8 cellular contexts compared by ENCODE assay signal in the genomic region with DNA sequence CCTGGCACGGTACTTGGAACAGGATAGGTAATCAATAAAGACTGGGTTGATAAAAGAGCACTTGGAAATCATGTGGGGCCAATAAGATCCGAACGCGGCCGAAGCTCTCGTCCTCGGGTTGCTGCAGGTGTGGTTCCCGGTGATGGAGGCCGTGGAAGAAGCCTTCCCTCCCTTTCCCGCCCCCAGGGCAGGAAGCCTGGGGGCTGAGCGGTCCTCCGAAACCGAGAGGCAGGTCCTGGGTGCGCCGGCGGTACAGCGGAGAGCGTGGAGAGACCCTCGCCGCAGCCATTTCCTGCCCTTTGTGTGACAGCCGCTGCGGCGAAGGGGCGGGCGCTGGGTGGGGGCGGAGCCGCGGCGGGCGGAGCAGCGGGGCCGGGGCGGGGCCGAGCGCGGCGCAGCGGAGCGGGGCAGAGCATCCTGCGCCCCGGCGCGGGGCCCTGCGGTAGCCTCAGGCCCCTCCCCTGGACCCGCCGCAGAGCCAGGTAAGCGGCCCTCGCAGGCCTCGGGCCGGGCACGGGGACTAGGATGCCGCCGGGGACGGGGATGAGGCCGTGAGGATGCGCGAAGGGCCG. TPM values are rescaled to one million over a fixed set of nuclear protein-coding genes. Genes with fewer than 3 reads are reported as not detected.
DNase-seq lines count a peak whose midpoint lies in the region; ATAC-seq and TF ChIP-seq lines count a peak whose summit lies in the region.

A gene (plus strand): TSS at position 410 of the 572 bp plus-strand sequence. CDS start 19,239 bp downstream, outside the sequence.

- H3K4me1 ChIP-seq in gastroesophageal sphincter (peaks cover 0 to 21% (median 3%) of the 10 kb centered on the region in 3 donors), testis (no peaks in the 10 kb centered on the region)

- DNase-seq in DMS53 (lab: John Stamatoyannopoulos, UW) (peak; percentile 89), HT-29 (ENCODE audit: low spot score) (peak; percentile 40), RWPE1 (ENCODE audit: low spot score) (peak; percentile 74), occipital lobe (lab: John Stamatoyannopoulos, UW) (peak; percentile 65), testis (peak; percentile 59)
- peak; percentile 86 for DNase-seq in activated effector memory CD4-positive, alpha-beta T cell treated with Interleukin-2 at 50 U/mL for 16 hours

- ATAC-seq in GM21367 (IDR thresholded peaks at IDR 0.05; ENCODE audit: unreplicated experiment), result peak; percentile 77
- ATAC-seq in gastroesophageal sphincter, result peak; percentile 91

- POLR2A ChIA-PET in RWPE1 (lab: Yijun Ruan, JAX; ENCODE audit: low non-redundant PET), result no interaction called here

- TF ChIP-seq CTCF in RWPE1 (conservative IDR thresholded peaks at IDR 0.05; ENCODE audit: low read depth), result no peak
- no peak for TF ChIP-seq CTCF in gastroesophageal sphincter (IDR thresholded peaks at IDR 0.05)
- no peak for TF ChIP-seq CTCF in testis (IDR thresholded peaks at IDR 0.05)

- no peaks in the 10 kb centered on the region for H3K27me3 ChIP-seq in gastroesophageal sphincter
- H3K27me3 ChIP-seq in testis, result no peaks in the 10 kb centered on the region

- WGBS in gastroesophageal sphincter (ENCODE audit: low coverage in 1 of 2), 2 donors, result no CpG with 5 or more reads among the region's 58 CpGs
- 1 to 3% methylated on average over 6 to 25 of the region's 58 CpGs for WGBS in testis, 2 donors

- no peak within 1 kb of the TSS for H3K27ac ChIP-seq in RWPE1
- H3K27ac ChIP-seq in gastroesophageal sphincter, result peak within 1 kb of the TSS in 2 of 4 donors; percentile 28 to 58
- H3K27ac ChIP-seq in testis, result no peak within 1 kb of the TSS

- peak in 1 of 2 donors; percentile 17 for TF ChIP-seq POLR2A in gastroesophageal sphincter (IDR thresholded peaks at IDR 0.05)
- no peak for TF ChIP-seq POLR2A in testis (IDR thresholded peaks at IDR 0.05)

- no peak for TF ChIP-seq EP300 in gastroesophageal sphincter (IDR thresholded peaks at IDR 0.05)

- intact Hi-C loops in testis (cut with DNase I; ENCODE audit: low total_unique reads), result no loop called here

- CTCF ChIA-PET in RWPE1 (lab: Yijun Ruan, JAX), result interaction anchor here (0.6 to 1.2 kb wide), 2 partner anchors 15 to 77 kb away, joined by 3 to 4 read pairs; no protein-coding TSS in a partner anchor

- H3K9me3 ChIP-seq in gastroesophageal sphincter, result no peaks in the 10 kb centered on the region
- H3K9me3 ChIP-seq in testis, result no peaks in the 10 kb centered on the region

- H3K4me3 ChIP-seq in gastroesophageal sphincter, result peak within 1 kb of the TSS; percentile 85 to 87
- peak within 1 kb of the TSS; percentile 67 to 68 for H3K4me3 ChIP-seq in testis

- H3K36me3 ChIP-seq in gastroesophageal sphincter (no peaks in the 10 kb centered on the region), testis (ENCODE audit: low read depth, missing control alignments) (no peaks in the 10 kb centered on the region)

RNA-seq across cellular contexts. Expression of the gene that starts here (rescaled TPM):
- 14.8 and 14.9 TPM in 2 replicates for total RNA-seq in HT-29 (2014; rRNA removed; shearing (Covaris generic))
- total RNA-seq in gastroesophageal sphincter (10 to 100 TPM; 13.7 to 50.6 (median 23.1) TPM), occipital lobe (84.7 TPM), testis (10 to 100 TPM; 32.1 to 41.4 TPM)
- polyA plus RNA-seq in testis (ENCODE audit: insufficient read depth, low read depth, low replicate concordance), result 21.7 TPM
